Comparison of ENCODE assay signal across 30 cellular contexts in the genomic region with DNA sequence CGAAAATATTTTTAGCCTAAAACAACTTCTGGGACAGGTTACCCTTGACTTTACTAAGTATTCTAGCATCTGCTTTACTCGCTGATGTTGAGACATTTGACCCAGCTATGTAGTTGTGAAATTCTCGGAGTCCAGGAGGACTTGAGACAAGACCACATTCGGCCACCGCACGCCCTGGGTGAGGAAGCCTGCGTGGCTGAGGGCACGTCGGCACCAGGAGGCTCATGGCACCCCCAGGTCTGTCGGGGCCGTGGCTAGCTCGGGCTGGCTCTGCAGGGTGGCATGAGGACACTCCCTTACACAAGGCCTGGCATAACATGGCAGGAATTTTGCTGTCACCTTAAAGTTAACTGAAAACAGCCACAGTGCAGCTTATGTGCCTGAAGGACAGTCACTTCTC. TPM values are rescaled to one million over a fixed set of nuclear protein-coding genes. Genes with fewer than 3 reads are reported as not detected.
"Had no signal": no experiment of that assay in that cellular context is flagged by ENCODE, and none has a peak within 500 bp of the region (broad histone marks: within the 10 kb centered on the region; RNA-seq: fewer than 3 reads in every experiment).

No MANE protein-coding gene starts in this region.

- H3K9me3 Mint-ChIP-seq: naive thymus-derived CD4-positive, alpha-beta T cell; natural killer cell treated with Interleukin-12 subunit alpha and Interleukin-12 subunit beta and Interleukin-15 and Interleukin-18, amount 100 ng/mL, for 72 hours; stimulated activated naive B cell treated with anti-CD40 and anti-IgM and Interleukin-4, amounts not matched to agents 10 μg/mL and 1 μg/mL and 100 μg/mL, for 72 hours had no signal

- H3K27ac ChIP-seq: lower lobe of right lung, pancreas, skin epidermis, stomach, suprapubic skin, thoracic aorta, tibial artery, uterus had no signal

- FAIRE-seq: keratinocyte, pancreas had no signal

- H3K4me3 Mint-ChIP-seq: mesothelial cell of epicardium; naive thymus-derived CD4-positive, alpha-beta T cell; natural killer cell treated with Interleukin-12 subunit alpha and Interleukin-12 subunit beta and Interleukin-15 and Interleukin-18, amount 100 ng/mL, for 72 hours had no signal

- ATAC-seq: left lobe of liver; left ventricle myocardium superior; lower lobe of right lung; naive thymus-derived CD4-positive, alpha-beta T cell; natural killer cell treated with Interleukin-12 subunit alpha and Interleukin-12 subunit beta and Interleukin-15 and Interleukin-18, amount 100 ng/mL, for 72 hours; right cardiac atrium; sciatic nerve; stimulated activated naive B cell treated with anti-CD40 and anti-IgM and Interleukin-4, amounts not matched to agents 10 μg/mL and 1 μg/mL and 100 μg/mL, for 72 hours; stimulated activated naive CD8-positive, alpha-beta T cell treated with anti-CD3 and anti-CD28 coated beads, Interleukin-15, Interleukin-2, amounts not matched to agents 100 U/mL and 50 U/mL, for 24 hours had no signal

- H3K4me3 ChIP-seq: lower lobe of right lung, pancreas, skin epidermis, stomach, suprapubic skin, thoracic aorta, tibial artery, uterus had no signal

- H3K4me1 ChIP-seq: lower lobe of right lung, pancreas, suprapubic skin, tibial artery, uterus had no signal

- H3K27ac Mint-ChIP-seq: mesothelial cell of epicardium; natural killer cell treated with Interleukin-12 subunit alpha and Interleukin-12 subunit beta and Interleukin-15 and Interleukin-18, amount 100 ng/mL, for 72 hours had no signal

- H3K4me1 Mint-ChIP-seq: mesothelial cell of epicardium had no signal

- DNase-seq: hippocampal formation; kidney glomerular epithelial cell; left cardiac atrium; left ventricle myocardium superior; lower lobe of right lung; mammary epithelial cell; mesenchymal stem cell; naive thymus-derived CD4-positive, alpha-beta T cell; nucleus accumbens; pancreas; retina; right cardiac atrium; stimulated activated CD4-positive, alpha-beta T cell treated with anti-CD3 and anti-CD28 coated beads, Interleukin-12 subunit alpha, Interleukin-12 subunit beta, amount 100 ng/mL, for 4 hours; stimulated activated CD4-positive, alpha-beta T cell treated with anti-CD3 and anti-CD28 coated beads, Interleukin-15, amount 100 ng/mL, for 24 hours; stimulated activated CD4-positive, alpha-beta T cell treated with anti-CD3 and anti-CD28 coated beads, Interleukin-2, amount 100 ng/mL, for 24 hours; stimulated activated CD4-positive, alpha-beta T cell treated with anti-CD3 and anti-CD28 coated beads, Interleukin-4, amount 100 ng/mL, for 1 hour; stimulated activated naive B cell treated with anti-CD40 and anti-IgM and Interleukin-4, amounts not matched to agents 10 μg/mL and 1 μg/mL and 100 μg/mL, for 72 hours; stimulated activated naive CD8-positive, alpha-beta T cell treated with anti-CD3 and anti-CD28 coated beads, Interleukin-15, Interleukin-2, amounts not matched to agents 100 U/mL and 50 U/mL, for 24 hours; stomach; tibial artery; trophoblast cell; uterus had no signal

- H3K27me3 Mint-ChIP-seq: naive thymus-derived CD4-positive, alpha-beta T cell; natural killer cell treated with Interleukin-12 subunit alpha and Interleukin-12 subunit beta and Interleukin-15 and Interleukin-18, amount 100 ng/mL, for 72 hours; stimulated activated naive B cell treated with anti-CD40 and anti-IgM and Interleukin-4, amounts not matched to agents 10 μg/mL and 1 μg/mL and 100 μg/mL, for 72 hours had no signal

- H3K36me3 ChIP-seq: uterus had no signal

- H3K27me3 ChIP-seq: pancreas, stomach, suprapubic skin, tibial artery, uterus had no signal

- H3K9me3 ChIP-seq: lower lobe of right lung, pancreas, stomach, suprapubic skin, thoracic aorta, tibial artery, uterus had no signal

RNA-seq across cellular contexts. Expression of gene MMP17, which starts 58.1 kb away (rescaled TPM):
- total RNA-seq: natural killer cell treated with Interleukin-12 subunit alpha and Interleukin-12 subunit beta and Interleukin-15 and Interleukin-18, amount 100 ng/mL, for 72 hours had no signal
- polyA plus RNA-seq: naive thymus-derived CD4-positive, alpha-beta T cell had no signal
